In genomic region chr11:108853864-108854263, GRCh38 we compare ENCODE assay signal across 9 cellular contexts.
DNase-seq lines count a peak whose midpoint lies in the region; ATAC-seq and TF ChIP-seq lines count a peak whose summit lies in the region.
"Had no signal": no experiment of that assay in that cellular context is flagged by ENCODE, and none has a peak within 500 bp of the region (broad histone marks: within the 10 kb centered on the region; RNA-seq: fewer than 3 reads in every experiment).

No MANE protein-coding gene starts in this region.

- POLR2A ChIA-PET in activated B cell treated with CpG ODN at 0.5 μM for 24 hours (lab: Charles Lee): no interaction called here

- H3K4me1 Mint-ChIP-seq in activated B cell treated with CpG ODN at 0.5 μM for 24 hours: peaks cover 24% of the 10 kb centered on the region

- H3K27ac Mint-ChIP-seq in activated B cell treated with CpG ODN at 0.5 μM for 24 hours: peak overlapping the region; percentile 91

- intact Hi-C loops in activated B cell treated with CpG ODN at 0.5 μM for 24 hours (cut with micrococcal nuclease): no loop called here

- CTCF ChIA-PET in activated B cell treated with CpG ODN at 0.5 μM for 24 hours (lab: Charles Lee): interaction anchor here (1.6 kb wide), 1 partner anchor 17 kb away, joined by 5 read pairs; no protein-coding TSS in a partner anchor

- TF ChIP-seq CTCF in activated B cell treated with CpG ODN at 0.5 μM for 24 hours (IDR thresholded peaks at IDR 0.05): no peak

- peaks cover 18% of the 10 kb centered on the region for H3K36me3 Mint-ChIP-seq in activated B cell treated with CpG ODN at 0.5 μM for 24 hours (ENCODE audit: low read depth)

- no peaks in the 10 kb centered on the region for H3K27me3 Mint-ChIP-seq in activated B cell treated with CpG ODN at 0.5 μM for 24 hours

- peak overlapping the region; percentile 75 for H3K4me3 Mint-ChIP-seq in activated B cell treated with CpG ODN at 0.5 μM for 24 hours

- ATAC-seq in GM19023 (IDR thresholded peaks at IDR 0.05; ENCODE audit: unreplicated experiment) (peak; percentile 47), HG02884 (IDR thresholded peaks at IDR 0.05; ENCODE audit: unreplicated experiment) (peak; percentile 41), activated B cell treated with CpG ODN at 0.5 μM for 24 hours (ENCODE audit: low read depth) (peak; percentile 25)
- ATAC-seq: Panc1 had no signal

- H3K9me3 Mint-ChIP-seq in activated B cell treated with CpG ODN at 0.5 μM for 24 hours: no peaks in the 10 kb centered on the region

- DNase-seq in activated B cell treated with CpG ODN at 0.5 μM for 24 hours: no peak
- DNase-seq in inferior parietal cortex (ENCODE audit: extremely low spot score): peak; percentile 42
- no peak for DNase-seq in GDM1 (lab: John Stamatoyannopoulos, UW)
- DNase-seq in DMS153 treated with DMSO at 0.1 percent for 48 hours (lab: John Stamatoyannopoulos, UW; ENCODE audit: unreplicated experiment): no peak
- no peak for DNase-seq in NK-92 (lab: John Stamatoyannopoulos, UW; ENCODE audit: unreplicated experiment)
- DNase-seq in DMS53 treated with DMSO at 0.1 percent for 48 hours (lab: John Stamatoyannopoulos, UW; ENCODE audit: unreplicated experiment): no peak
